Comparison of ENCODE assay signal across 10 cellular contexts in genomic region chr22:31556627-31557203, GRCh38.
DNase-seq lines count a peak whose midpoint lies in the region; ATAC-seq, FAIRE-seq and TF ChIP-seq lines count a peak whose summit lies in the region.
"Had no signal": no experiment of that assay in that cellular context is flagged by ENCODE, and none has a peak within 500 bp of the region (broad histone marks: within the 10 kb centered on the region; RNA-seq: fewer than 3 reads in every experiment).

No MANE protein-coding gene starts in this region.

- no peaks in the 10 kb centered on the region for H3K9me3 ChIP-seq in WERI-Rb-1 (ENCODE audit: severe bottlenecking)
- no peaks in the 10 kb centered on the region for H3K9me3 ChIP-seq in right atrium auricular region
- H3K9me3 ChIP-seq: BLaER1 had no signal

- H3K4me1 ChIP-seq in right atrium auricular region: no peaks in the 10 kb centered on the region

- H3K4me3 ChIP-seq in WERI-Rb-1 (ENCODE audit: low read depth, low read length): no peak overlapping the region
- no peak overlapping the region for H3K4me3 ChIP-seq in right atrium auricular region
- H3K4me3 ChIP-seq: BLaER1, skin epidermis had no signal

- TF ChIP-seq CTCF in WERI-Rb-1 (IDR thresholded peaks at IDR 0.05; ENCODE audit: low read depth, low read length): peak; percentile 55
- TF ChIP-seq CTCF in right atrium auricular region (IDR thresholded peaks at IDR 0.05): peak; percentile 28 to 69

- H3K27ac ChIP-seq in WERI-Rb-1: no peak overlapping the region
- no peak overlapping the region for H3K27ac ChIP-seq in right atrium auricular region
- H3K27ac ChIP-seq: BLaER1, skin epidermis had no signal

- H3K4me3 Mint-ChIP-seq in stimulated activated naive B cell treated with anti-CD40 and anti-IgM and Interleukin-4, amounts not matched to agents 10 μg/mL and 1 μg/mL and 100 μg/mL, for 72 hours: no peak overlapping the region

- peak; percentile 45 for DNase-seq in NCI-H1105 treated with DMSO at 0.1 percent for 48 hours (lab: John Stamatoyannopoulos, UW)
- no peak for DNase-seq in NCI-H1105 (lab: John Stamatoyannopoulos, UW)
- peak; percentile 38 for DNase-seq in HT1080 (ENCODE audit: low read depth)
- DNase-seq in WERI-Rb-1: peak; percentile 37
- no peak for DNase-seq in right atrium auricular region (ENCODE audit: low spot score)
- DNase-seq in stimulated activated naive B cell treated with anti-CD40 and anti-IgM and Interleukin-4, amounts not matched to agents 10 μg/mL and 1 μg/mL and 100 μg/mL, for 72 hours: no peak
- no peak for DNase-seq in GM19239 (ENCODE audit: insufficient read length, low spot score)
- DNase-seq in activated gamma-delta T cell (lab: John Stamatoyannopoulos, UW): no peak

- ATAC-seq in stimulated activated naive B cell treated with anti-CD40 and anti-IgM and Interleukin-4, amounts not matched to agents 10 μg/mL and 1 μg/mL and 100 μg/mL, for 72 hours (replicated peaks): peak; percentile 50

- H3K9me3 Mint-ChIP-seq in stimulated activated naive B cell treated with anti-CD40 and anti-IgM and Interleukin-4, amounts not matched to agents 10 μg/mL and 1 μg/mL and 100 μg/mL, for 72 hours: no peaks in the 10 kb centered on the region

- H3K36me3 Mint-ChIP-seq in stimulated activated naive B cell treated with anti-CD40 and anti-IgM and Interleukin-4, amounts not matched to agents 10 μg/mL and 1 μg/mL and 100 μg/mL, for 72 hours: peaks cover 15 to 38% of the 10 kb centered on the region in 2 donors

- H3K27ac Mint-ChIP-seq in stimulated activated naive B cell treated with anti-CD40 and anti-IgM and Interleukin-4, amounts not matched to agents 10 μg/mL and 1 μg/mL and 100 μg/mL, for 72 hours: peak overlapping the region; percentile 62

- H3K27me3 ChIP-seq in WERI-Rb-1 (ENCODE audit: insufficient read depth, low read depth, severe bottlenecking) (no peaks in the 10 kb centered on the region), right atrium auricular region (no peaks in the 10 kb centered on the region)
- H3K27me3 ChIP-seq: BLaER1 had no signal

- peaks cover 16 to 35% of the 10 kb centered on the region in 2 donors for H3K4me1 Mint-ChIP-seq in stimulated activated naive B cell treated with anti-CD40 and anti-IgM and Interleukin-4, amounts not matched to agents 10 μg/mL and 1 μg/mL and 100 μg/mL, for 72 hours

- FAIRE-seq in GM19239 (lab: Jason Lieb, UNC): no peak

- H3K36me3 ChIP-seq in WERI-Rb-1 (peaks cover 17% of the 10 kb centered on the region), right atrium auricular region (no peaks in the 10 kb centered on the region)

- H3K27me3 Mint-ChIP-seq in stimulated activated naive B cell treated with anti-CD40 and anti-IgM and Interleukin-4, amounts not matched to agents 10 μg/mL and 1 μg/mL and 100 μg/mL, for 72 hours: no peaks in the 10 kb centered on the region

Comparison
In these comparisons a context has a peak if more than half of its experiments do, and no peak if none do; other contexts are left out.
1. DNase-seq: peak in NCI-H1105 treated with DMSO at 0.1 percent for 48 hours (single experiment), HT1080 (single experiment) and WERI-Rb-1 (single experiment); none in NCI-H1105 (single experiment), right atrium auricular region (single experiment), stimulated activated naive B cell treated with anti-CD40 and anti-IgM and Interleukin-4, amounts not matched to agents 10 μg/mL and 1 μg/mL and 100 μg/mL, for 72 hours (single experiment), GM19239 (single experiment) and activated gamma-delta T cell (single experiment).